1 cellular context compared by ENCODE assay signal in the genomic region with DNA sequence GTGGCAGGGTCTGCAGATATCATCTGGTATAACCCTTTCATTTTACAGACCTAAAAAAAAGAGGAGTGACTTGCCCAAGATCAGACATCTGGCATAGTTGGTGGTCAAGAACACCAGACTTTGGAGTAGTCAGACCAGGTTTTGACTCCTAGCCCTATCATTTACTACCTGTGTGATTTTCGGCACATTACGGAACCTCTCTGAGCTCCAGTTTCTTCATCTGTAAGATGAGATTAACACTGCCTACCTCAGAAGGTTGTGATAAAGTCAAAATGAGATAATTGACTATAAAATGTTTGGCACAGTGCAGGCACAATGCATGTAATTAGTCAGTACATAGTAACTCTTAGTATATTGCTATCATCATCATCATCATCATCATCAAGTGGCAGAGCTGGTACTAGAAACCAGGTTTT.
TF ChIP-seq lines count a peak whose summit lies in the region.

No MANE protein-coding gene starts in this region.

TF ChIP-seq in K562, 482 proteins besides CTCF, POLR2A, EP300 and RAD21 (continues in another document):
- TF ChIP-seq IRF2 (CRISPR knock-in tag; IDR thresholded peaks at IDR 0.05) (no peak), CCNT2 (IDR thresholded peaks at IDR 0.05; ENCODE audit: borderline replicate concordance, extremely low read depth, insufficient read length, low read depth, low read length) (no peak), ZNF224 (CRISPR knock-in tag; IDR thresholded peaks at IDR 0.05) (peak; percentile 34; the same call in 1 of the 2 replicates), KAT7 (CRISPR knock-in tag; IDR thresholded peaks at IDR 0.05; ENCODE audit: borderline replicate concordance) (0 out of 2 replicates have a peak, but pooled peaks have one; percentile 62), KLF13 (tag; IDR thresholded peaks at IDR 0.05; ENCODE audit: borderline replicate concordance, low read depth) (no peak), ZC3H4 (CRISPR knock-in tag; IDR thresholded peaks at IDR 0.05; ENCODE audit: borderline replicate concordance) (no peak), HIVEP1 (CRISPR knock-in tag; IDR thresholded peaks at IDR 0.05) (no peak), SP1 (CRISPR knock-in tag; IDR thresholded peaks at IDR 0.05) (peak; percentile 57; the same call in 1 of the 2 replicates), ILK (tag; IDR thresholded peaks at IDR 0.05; ENCODE audit: borderline replicate concordance, low read depth) (no peak), IFI16 (CRISPR knock-in tag; IDR thresholded peaks at IDR 0.05) (no peak), PHF21A (IDR thresholded peaks at IDR 0.05; ENCODE audit: borderline replicate concordance, low read depth) (0 out of 2 replicates have a peak, but pooled peaks have one; percentile 10), BDP1 (IDR thresholded peaks at IDR 0.05; ENCODE audit: insufficient read depth, insufficient read length) (no peak), TCF3 (CRISPR knock-in tag; IDR thresholded peaks at IDR 0.05) (peak; percentile 3; the same call in 1 of the 2 replicates), BRD4 (IDR thresholded peaks at IDR 0.05) (no peak), MEIS2 (IDR thresholded peaks at IDR 0.05; ENCODE audit: partially characterized antibody) (no peak), ATF7 (IDR thresholded peaks at IDR 0.05) (no peak), SMARCE1 (IDR thresholded peaks at IDR 0.05) (no peak), BACH1 (tag; IDR thresholded peaks at IDR 0.05) (no peak), BRD9 (IDR thresholded peaks at IDR 0.05; ENCODE audit: low read depth, partially characterized antibody) (peak; percentile 82), CBFA2T2 (conservative IDR thresholded peaks at IDR 0.05) (peak; percentile 1; the same call in 1 of the 2 replicates), CHD1 (IDR thresholded peaks at IDR 0.05; ENCODE audit: low read length) (no peak), ZNF133 (CRISPR knock-in tag; IDR thresholded peaks at IDR 0.05) (no peak), ETV6 (IDR thresholded peaks at IDR 0.05; ENCODE audit: borderline replicate concordance in 1 of 2, low read depth in 2 of 2, low read length in 1 of 2) (no peak), ETV6 (CRISPR knock-in tag; IDR thresholded peaks at IDR 0.05; ENCODE audit: borderline replicate concordance) (no peak), SMARCB1 (IDR thresholded peaks at IDR 0.05; ENCODE audit: insufficient read length, low read depth) (no peak), TOE1 (IDR thresholded peaks at IDR 0.05; ENCODE audit: borderline replicate concordance) (no peak), TOE1 (CRISPR knock-in tag; IDR thresholded peaks at IDR 0.05; ENCODE audit: borderline replicate concordance, low read depth) (no peak), SIRT6 (IDR thresholded peaks at IDR 0.05; ENCODE audit: low read depth, low read length) (no peak), NR2C1 (IDR thresholded peaks at IDR 0.05) (no peak), NR2C1 (tag; IDR thresholded peaks at IDR 0.05) (no peak), ZFP36 (IDR thresholded peaks at IDR 0.05; ENCODE audit: low read depth, low read length, partially characterized antibody) (peak; percentile 93), NEUROD1 (IDR thresholded peaks at IDR 0.05; ENCODE audit: borderline replicate concordance, low read depth, low read length, partially characterized antibody) (peak; percentile 2), ZNF263 (CRISPR knock-in tag; IDR thresholded peaks at IDR 0.05; ENCODE audit: borderline replicate concordance) (no peak), NR3C1 (CRISPR knock-in tag; IDR thresholded peaks at IDR 0.05) (no peak), SMARCA5 (IDR thresholded peaks at IDR 0.05) (peak; percentile 52; the same call in 1 of the 2 replicates), DPF2 (IDR thresholded peaks at IDR 0.05) (0 out of 2 replicates have a peak, but pooled peaks have one; percentile 11), GATA2 (CRISPR knock-in tag; IDR thresholded peaks at IDR 0.05) (peak; percentile 67), FOXJ3 (CRISPR knock-in tag; IDR thresholded peaks at IDR 0.05) (no peak)
- TF ChIP-seq, protein P1, sequence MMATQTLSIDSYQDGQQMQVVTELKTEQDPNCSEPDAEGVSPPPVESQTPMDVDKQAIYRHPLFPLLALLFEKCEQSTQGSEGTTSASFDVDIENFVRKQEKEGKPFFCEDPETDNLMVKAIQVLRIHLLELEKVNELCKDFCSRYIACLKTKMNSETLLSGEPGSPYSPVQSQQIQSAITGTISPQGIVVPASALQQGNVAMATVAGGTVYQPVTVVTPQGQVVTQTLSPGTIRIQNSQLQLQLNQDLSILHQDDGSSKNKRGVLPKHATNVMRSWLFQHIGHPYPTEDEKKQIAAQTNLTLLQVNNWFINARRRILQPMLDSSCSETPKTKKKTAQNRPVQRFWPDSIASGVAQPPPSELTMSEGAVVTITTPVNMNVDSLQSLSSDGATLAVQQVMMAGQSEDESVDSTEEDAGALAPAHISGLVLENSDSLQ (IDR thresholded peaks at IDR 0.05) = no peak
- TF ChIP-seq, protein P2, sequence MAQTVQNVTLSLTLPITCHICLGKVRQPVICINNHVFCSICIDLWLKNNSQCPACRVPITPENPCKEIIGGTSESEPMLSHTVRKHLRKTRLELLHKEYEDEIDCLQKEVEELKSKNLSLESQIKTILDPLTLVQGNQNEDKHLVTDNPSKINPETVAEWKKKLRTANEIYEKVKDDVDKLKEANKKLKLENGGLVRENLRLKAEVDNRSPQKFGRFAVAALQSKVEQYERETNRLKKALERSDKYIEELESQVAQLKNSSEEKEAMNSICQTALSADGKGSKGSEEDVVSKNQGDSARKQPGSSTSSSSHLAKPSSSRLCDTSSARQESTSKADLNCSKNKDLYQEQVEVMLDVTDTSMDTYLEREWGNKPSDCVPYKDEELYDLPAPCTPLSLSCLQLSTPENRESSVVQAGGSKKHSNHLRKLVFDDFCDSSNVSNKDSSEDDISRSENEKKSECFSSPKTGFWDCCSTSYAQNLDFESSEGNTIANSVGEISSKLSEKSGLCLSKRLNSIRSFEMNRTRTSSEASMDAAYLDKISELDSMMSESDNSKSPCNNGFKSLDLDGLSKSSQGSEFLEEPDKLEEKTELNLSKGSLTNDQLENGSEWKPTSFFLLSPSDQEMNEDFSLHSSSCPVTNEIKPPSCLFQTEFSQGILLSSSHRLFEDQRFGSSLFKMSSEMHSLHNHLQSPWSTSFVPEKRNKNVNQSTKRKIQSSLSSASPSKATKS (CRISPR knock-in tag; IDR thresholded peaks at IDR 0.05) = no peak
- TF ChIP-seq, protein P3, sequence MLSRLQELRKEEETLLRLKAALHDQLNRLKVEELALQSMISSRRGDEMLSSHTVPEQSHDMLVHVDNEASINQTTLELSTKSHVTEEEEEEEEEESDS (CRISPR knock-in tag; IDR thresholded peaks at IDR 0.05) = no peak
- TF ChIP-seq, protein P4, sequence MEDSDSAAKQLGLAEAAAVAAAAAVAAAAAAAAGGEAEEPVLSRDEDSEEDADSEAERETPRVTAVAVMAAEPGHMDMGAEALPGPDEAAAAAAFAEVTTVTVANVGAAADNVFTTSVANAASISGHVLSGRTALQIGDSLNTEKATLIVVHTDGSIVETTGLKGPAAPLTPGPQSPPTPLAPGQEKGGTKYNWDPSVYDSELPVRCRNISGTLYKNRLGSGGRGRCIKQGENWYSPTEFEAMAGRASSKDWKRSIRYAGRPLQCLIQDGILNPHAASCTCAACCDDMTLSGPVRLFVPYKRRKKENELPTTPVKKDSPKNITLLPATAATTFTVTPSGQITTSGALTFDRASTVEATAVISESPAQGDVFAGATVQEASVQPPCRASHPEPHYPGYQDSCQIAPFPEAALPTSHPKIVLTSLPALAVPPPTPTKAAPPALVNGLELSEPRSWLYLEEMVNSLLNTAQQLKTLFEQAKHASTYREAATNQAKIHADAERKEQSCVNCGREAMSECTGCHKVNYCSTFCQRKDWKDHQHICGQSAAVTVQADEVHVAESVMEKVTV (CRISPR knock-in tag; IDR thresholded peaks at IDR 0.05) = peak; percentile 21; the same call in 1 of the 2 replicates
- TF ChIP-seq, protein P5, sequence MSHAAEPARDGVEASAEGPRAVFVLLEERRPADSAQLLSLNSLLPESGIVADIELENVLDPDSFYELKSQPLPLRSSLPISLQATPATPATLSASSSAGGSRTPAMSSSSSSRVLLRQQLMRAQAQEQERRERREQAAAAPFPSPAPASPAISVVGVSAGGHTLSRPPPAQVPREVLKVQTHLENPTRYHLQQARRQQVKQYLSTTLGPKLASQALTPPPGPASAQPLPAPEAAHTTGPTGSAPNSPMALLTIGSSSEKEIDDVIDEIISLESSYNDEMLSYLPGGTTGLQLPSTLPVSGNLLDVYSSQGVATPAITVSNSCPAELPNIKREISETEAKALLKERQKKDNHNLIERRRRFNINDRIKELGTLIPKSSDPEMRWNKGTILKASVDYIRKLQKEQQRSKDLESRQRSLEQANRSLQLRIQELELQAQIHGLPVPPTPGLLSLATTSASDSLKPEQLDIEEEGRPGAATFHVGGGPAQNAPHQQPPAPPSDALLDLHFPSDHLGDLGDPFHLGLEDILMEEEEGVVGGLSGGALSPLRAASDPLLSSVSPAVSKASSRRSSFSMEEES (CRISPR knock-in tag; IDR thresholded peaks at IDR 0.05) = no peak
- TF ChIP-seq, protein P6, sequence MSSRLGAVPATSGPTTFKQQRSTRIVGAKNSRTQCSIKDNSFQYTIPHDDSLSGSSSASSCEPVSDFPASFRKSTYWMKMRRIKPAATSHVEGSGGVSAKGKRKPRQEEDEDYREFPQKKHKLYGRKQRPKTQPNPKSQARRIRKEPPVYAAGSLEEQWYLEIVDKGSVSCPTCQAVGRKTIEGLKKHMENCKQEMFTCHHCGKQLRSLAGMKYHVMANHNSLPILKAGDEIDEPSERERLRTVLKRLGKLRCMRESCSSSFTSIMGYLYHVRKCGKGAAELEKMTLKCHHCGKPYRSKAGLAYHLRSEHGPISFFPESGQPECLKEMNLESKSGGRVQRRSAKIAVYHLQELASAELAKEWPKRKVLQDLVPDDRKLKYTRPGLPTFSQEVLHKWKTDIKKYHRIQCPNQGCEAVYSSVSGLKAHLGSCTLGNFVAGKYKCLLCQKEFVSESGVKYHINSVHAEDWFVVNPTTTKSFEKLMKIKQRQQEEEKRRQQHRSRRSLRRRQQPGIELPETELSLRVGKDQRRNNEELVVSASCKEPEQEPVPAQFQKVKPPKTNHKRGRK (tag; IDR thresholded peaks at IDR 0.05) = no peak
- TF ChIP-seq, protein P7, sequence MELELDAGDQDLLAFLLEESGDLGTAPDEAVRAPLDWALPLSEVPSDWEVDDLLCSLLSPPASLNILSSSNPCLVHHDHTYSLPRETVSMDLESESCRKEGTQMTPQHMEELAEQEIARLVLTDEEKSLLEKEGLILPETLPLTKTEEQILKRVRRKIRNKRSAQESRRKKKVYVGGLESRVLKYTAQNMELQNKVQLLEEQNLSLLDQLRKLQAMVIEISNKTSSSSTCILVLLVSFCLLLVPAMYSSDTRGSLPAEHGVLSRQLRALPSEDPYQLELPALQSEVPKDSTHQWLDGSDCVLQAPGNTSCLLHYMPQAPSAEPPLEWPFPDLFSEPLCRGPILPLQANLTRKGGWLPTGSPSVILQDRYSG (tag; conservative IDR thresholded peaks at IDR 0.05; ENCODE audit: low read depth) = no peak
- TF ChIP-seq, protein P8, sequence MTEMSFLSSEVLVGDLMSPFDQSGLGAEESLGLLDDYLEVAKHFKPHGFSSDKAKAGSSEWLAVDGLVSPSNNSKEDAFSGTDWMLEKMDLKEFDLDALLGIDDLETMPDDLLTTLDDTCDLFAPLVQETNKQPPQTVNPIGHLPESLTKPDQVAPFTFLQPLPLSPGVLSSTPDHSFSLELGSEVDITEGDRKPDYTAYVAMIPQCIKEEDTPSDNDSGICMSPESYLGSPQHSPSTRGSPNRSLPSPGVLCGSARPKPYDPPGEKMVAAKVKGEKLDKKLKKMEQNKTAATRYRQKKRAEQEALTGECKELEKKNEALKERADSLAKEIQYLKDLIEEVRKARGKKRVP (CRISPR knock-in tag; IDR thresholded peaks at IDR 0.05) = peak; percentile 4; the same call in 1 of the 2 replicates
- TF ChIP-seq, protein P9, sequence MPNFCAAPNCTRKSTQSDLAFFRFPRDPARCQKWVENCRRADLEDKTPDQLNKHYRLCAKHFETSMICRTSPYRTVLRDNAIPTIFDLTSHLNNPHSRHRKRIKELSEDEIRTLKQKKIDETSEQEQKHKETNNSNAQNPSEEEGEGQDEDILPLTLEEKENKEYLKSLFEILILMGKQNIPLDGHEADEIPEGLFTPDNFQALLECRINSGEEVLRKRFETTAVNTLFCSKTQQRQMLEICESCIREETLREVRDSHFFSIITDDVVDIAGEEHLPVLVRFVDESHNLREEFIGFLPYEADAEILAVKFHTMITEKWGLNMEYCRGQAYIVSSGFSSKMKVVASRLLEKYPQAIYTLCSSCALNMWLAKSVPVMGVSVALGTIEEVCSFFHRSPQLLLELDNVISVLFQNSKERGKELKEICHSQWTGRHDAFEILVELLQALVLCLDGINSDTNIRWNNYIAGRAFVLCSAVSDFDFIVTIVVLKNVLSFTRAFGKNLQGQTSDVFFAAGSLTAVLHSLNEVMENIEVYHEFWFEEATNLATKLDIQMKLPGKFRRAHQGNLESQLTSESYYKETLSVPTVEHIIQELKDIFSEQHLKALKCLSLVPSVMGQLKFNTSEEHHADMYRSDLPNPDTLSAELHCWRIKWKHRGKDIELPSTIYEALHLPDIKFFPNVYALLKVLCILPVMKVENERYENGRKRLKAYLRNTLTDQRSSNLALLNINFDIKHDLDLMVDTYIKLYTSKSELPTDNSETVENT (CRISPR knock-in tag; IDR thresholded peaks at IDR 0.05) = no peak
- TF ChIP-seq, protein P10, sequence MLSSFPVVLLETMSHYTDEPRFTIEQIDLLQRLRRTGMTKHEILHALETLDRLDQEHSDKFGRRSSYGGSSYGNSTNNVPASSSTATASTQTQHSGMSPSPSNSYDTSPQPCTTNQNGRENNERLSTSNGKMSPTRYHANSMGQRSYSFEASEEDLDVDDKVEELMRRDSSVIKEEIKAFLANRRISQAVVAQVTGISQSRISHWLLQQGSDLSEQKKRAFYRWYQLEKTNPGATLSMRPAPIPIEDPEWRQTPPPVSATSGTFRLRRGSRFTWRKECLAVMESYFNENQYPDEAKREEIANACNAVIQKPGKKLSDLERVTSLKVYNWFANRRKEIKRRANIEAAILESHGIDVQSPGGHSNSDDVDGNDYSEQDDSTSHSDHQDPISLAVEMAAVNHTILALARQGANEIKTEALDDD (IDR thresholded peaks at IDR 0.05) = peak; percentile 50; the same call in 1 of the 2 replicates
- TF ChIP-seq, protein P11, sequence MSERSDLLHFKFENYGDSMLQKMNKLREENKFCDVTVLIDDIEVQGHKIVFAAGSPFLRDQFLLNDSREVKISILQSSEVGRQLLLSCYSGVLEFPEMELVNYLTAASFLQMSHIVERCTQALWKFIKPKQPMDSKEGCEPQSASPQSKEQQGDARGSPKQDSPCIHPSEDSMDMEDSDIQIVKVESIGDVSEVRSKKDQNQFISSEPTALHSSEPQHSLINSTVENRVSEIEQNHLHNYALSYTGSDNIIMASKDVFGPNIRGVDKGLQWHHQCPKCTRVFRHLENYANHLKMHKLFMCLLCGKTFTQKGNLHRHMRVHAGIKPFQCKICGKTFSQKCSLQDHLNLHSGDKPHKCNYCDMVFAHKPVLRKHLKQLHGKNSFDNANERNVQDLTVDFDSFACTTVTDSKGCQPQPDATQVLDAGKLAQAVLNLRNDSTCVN (CRISPR knock-in tag; IDR thresholded peaks at IDR 0.05) = 0 out of 2 replicates have a peak, but pooled peaks have one; percentile 24
